Comparison of ENCODE assay signal across 36 cellular contexts in the genomic region with DNA sequence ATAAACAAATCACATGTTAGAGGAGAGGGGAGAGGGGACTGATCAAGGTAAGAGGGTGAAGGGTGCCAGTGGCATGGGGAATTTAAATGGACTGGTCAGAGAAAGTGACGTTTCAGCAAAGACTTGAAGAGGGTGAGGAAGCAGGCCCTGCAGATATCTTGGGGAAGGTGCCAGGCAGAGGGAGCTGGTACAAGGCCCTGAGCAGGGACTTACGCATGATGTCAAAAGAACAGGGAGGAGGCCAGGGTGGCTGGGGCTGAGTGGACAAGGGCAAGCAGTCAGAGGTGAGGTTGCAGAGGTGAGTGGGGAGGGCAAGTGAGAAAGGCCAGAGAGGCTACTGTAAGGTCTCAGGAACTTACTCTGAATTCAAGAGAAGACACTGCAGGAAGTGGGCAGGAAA.
"Had no signal": no experiment of that assay in that cellular context is flagged by ENCODE, and none has a peak within 500 bp of the region (broad histone marks: within the 10 kb centered on the region; RNA-seq: fewer than 3 reads in every experiment).

No MANE protein-coding gene starts in this region.

- H3K27me3 ChIP-seq: ascending aorta had no signal

- H3K4me1 ChIP-seq: ascending aorta had no signal

- H3K36me3 ChIP-seq: ascending aorta had no signal

- H3K36me3 Mint-ChIP-seq: activated CD8-positive, alpha-beta memory T cell treated with anti-CD3 and anti-CD28 coated beads, Interleukin-2, amount 10 ng/mL, durations not matched to agents 7 days and 5 days; activated naive CD4-positive, alpha-beta T cell treated with anti-CD3 and anti-CD28 coated beads, Interleukin-2, amount 10 ng/mL, durations not matched to agents 7 days and 5 days; activated naive CD4-positive, alpha-beta T cell treated with anti-CD3 and anti-CD28 coated beads, Interleukin-2, amount 50 U/mL, for 24 hours; activated naive CD8-positive, alpha-beta T cell; activated naive CD8-positive, alpha-beta T cell treated with anti-CD3 and anti-CD28 coated beads, Interleukin-2, amount 10 ng/mL, durations not matched to agents 7 days and 5 days; brain had no signal

- ATAC-seq: activated CD4-positive, alpha-beta T cell treated with anti-CD3 and anti-CD28 coated beads for 36 hours; activated CD4-positive, CD25-positive, alpha-beta regulatory T cell treated with anti-CD3 and anti-CD28 coated beads, Interleukin-2, amount 50 U/mL, for 24 hours; activated CD8-positive, alpha-beta memory T cell treated with anti-CD3 and anti-CD28 coated beads, Interleukin-2, amount 10 ng/mL, durations not matched to agents 7 days and 5 days; activated CD8-positive, alpha-beta T cell treated with anti-CD3 and anti-CD28 coated beads, Interleukin-2, amount 10 ng/mL, durations not matched to agents 7 days and 5 days; activated naive CD8-positive, alpha-beta T cell treated with anti-CD3 and anti-CD28 coated beads, Interleukin-2, amount 50 U/mL, for 24 hours; WTC11 had no signal

- H3K27ac ChIP-seq: ascending aorta, VCaP had no signal

- FAIRE-seq: TTC549 had no signal

- H3K9me3 ChIP-seq: ascending aorta had no signal

- H3K4me3 Mint-ChIP-seq: activated CD4-positive, alpha-beta memory T cell treated with anti-CD3 and anti-CD28 coated beads, Interleukin-2, amount 10 ng/mL, durations not matched to agents 7 days and 5 days; activated CD4-positive, alpha-beta T cell treated with anti-CD3 and anti-CD28 coated beads for 36 hours; activated CD4-positive, alpha-beta T cell treated with anti-CD3 and anti-CD28 coated beads, Interleukin-2, amount 10 ng/mL, durations not matched to agents 7 days and 5 days; activated CD8-positive, alpha-beta memory T cell treated with anti-CD3 and anti-CD28 coated beads, Interleukin-2, amount 10 ng/mL, durations not matched to agents 7 days and 5 days; activated CD8-positive, alpha-beta T cell treated with anti-CD3 and anti-CD28 coated beads, Interleukin-2, amount 10 ng/mL, durations not matched to agents 7 days and 5 days; activated naive CD4-positive, alpha-beta T cell treated with anti-CD3 and anti-CD28 coated beads, Interleukin-2, amount 10 ng/mL, durations not matched to agents 7 days and 5 days; activated naive CD4-positive, alpha-beta T cell treated with anti-CD3 and anti-CD28 coated beads, Interleukin-2, amount 50 U/mL, for 24 hours; activated naive CD8-positive, alpha-beta T cell; activated naive CD8-positive, alpha-beta T cell treated with anti-CD3 and anti-CD28 coated beads, Interleukin-2, amount 10 ng/mL, durations not matched to agents 7 days and 5 days; activated naive CD8-positive, alpha-beta T cell treated with anti-CD3 and anti-CD28 coated beads, Interleukin-2, amount 50 U/mL, for 24 hours; activated T-cell treated with anti-CD3 and anti-CD28 coated beads, Interleukin-2, amount 50 U/mL, for 24 hours; brain; T-helper 1 cell treated with Interleukin-12 subunit alpha and Interleukin-12 subunit beta and Interleukin-4 antibody, amounts not matched to agents 30 μg/mL and 1 μg/mL, for 36 hours; T-helper 2 cell treated with Interferon-gamma antibody and Interleukin-4, amounts not matched to agents 5 μg/mL and 100 μg/mL, for 36 hours; WTC11 had no signal

- DNase-seq: activated CD4-positive, alpha-beta memory T cell treated with anti-CD3 and anti-CD28 coated beads, Interleukin-2, amount 10 ng/mL, durations not matched to agents 7 days and 5 days; activated CD4-positive, alpha-beta T cell treated with anti-CD3 and anti-CD28 coated beads for 1 hour; activated CD4-positive, alpha-beta T cell treated with anti-CD3 and anti-CD28 coated beads for 36 hours; activated CD4-positive, alpha-beta T cell treated with anti-CD3 and anti-CD28 coated beads for 48 hours; activated CD4-positive, alpha-beta T cell treated with anti-CD3 and anti-CD28 coated beads, Interleukin-2, amount 10 ng/mL, durations not matched to agents 7 days and 5 days; activated CD4-positive, alpha-beta T cell treated with anti-CD3 and anti-CD28 coated beads, Interleukin-2, amount 50 U/mL, for 48 hours; activated CD4-positive, CD25-positive, alpha-beta regulatory T cell; activated CD8-positive, alpha-beta memory T cell treated with anti-CD3 and anti-CD28 coated beads for 24 hours; activated CD8-positive, alpha-beta memory T cell treated with anti-CD3 and anti-CD28 coated beads, Interleukin-2, amount 10 ng/mL, durations not matched to agents 7 days and 5 days; activated CD8-positive, alpha-beta memory T cell treated with anti-CD3 and anti-CD28 coated beads, Interleukin-2, amount 50 U/mL, for 48 hours; activated CD8-positive, alpha-beta T cell treated with anti-CD3 and anti-CD28 coated beads, Interleukin-2, amount 10 ng/mL, durations not matched to agents 7 days and 5 days; activated effector memory CD4-positive, alpha-beta T cell treated with Interleukin-2 at 50 U/mL for 16 hours; activated gamma-delta T cell; activated naive CD4-positive, alpha-beta T cell treated with anti-CD3 and anti-CD28 coated beads, Interleukin-2, amount 10 ng/mL, durations not matched to agents 7 days and 5 days; activated naive CD4-positive, alpha-beta T cell treated with Interleukin-2 at 50 U/mL for 16 hours; activated naive CD8-positive, alpha-beta T cell treated with anti-CD3 and anti-CD28 coated beads, Interleukin-2, amount 10 ng/mL, durations not matched to agents 7 days and 5 days; activated naive CD8-positive, alpha-beta T cell treated with anti-CD3 and anti-CD28 coated beads, Interleukin-2, amount 50 U/mL, for 24 hours; activated T-cell treated with anti-CD3 and anti-CD28 coated beads, Interleukin-2, amount 50 U/mL, for 24 hours; activated T-cell treated with anti-CD3 and anti-CD28 coated beads, Interleukin-2, amount 50 U/mL, for 48 hours; amygdala; anterior cingulate cortex; central memory CD4-positive, alpha-beta T cell; T-helper 1 cell; T-helper 2 cell; T-helper 9 cell had no signal

- H3K9me3 Mint-ChIP-seq: activated CD4-positive, alpha-beta memory T cell treated with anti-CD3 and anti-CD28 coated beads, Interleukin-2, amount 10 ng/mL, durations not matched to agents 7 days and 5 days; activated CD4-positive, alpha-beta T cell treated with anti-CD3 and anti-CD28 coated beads, Interleukin-2, amount 10 ng/mL, durations not matched to agents 7 days and 5 days; activated naive CD4-positive, alpha-beta T cell treated with anti-CD3 and anti-CD28 coated beads, Interleukin-2, amount 10 ng/mL, durations not matched to agents 7 days and 5 days; activated naive CD4-positive, alpha-beta T cell treated with anti-CD3 and anti-CD28 coated beads, Interleukin-2, amount 50 U/mL, for 24 hours; activated naive CD8-positive, alpha-beta T cell treated with anti-CD3 and anti-CD28 coated beads, Interleukin-2, amount 10 ng/mL, durations not matched to agents 7 days and 5 days; activated naive CD8-positive, alpha-beta T cell treated with anti-CD3 and anti-CD28 coated beads, Interleukin-2, amount 50 U/mL, for 24 hours; activated T-cell treated with anti-CD3 and anti-CD28 coated beads, Interleukin-2, amount 50 U/mL, for 24 hours; activated T-helper 2 cell treated with anti-CD3 and anti-CD28 coated beads, Interferon-gamma antibody, Interleukin-2, Interleukin-4, amounts not matched to agents 10 μg/mL and 5 μg/mL and 100 μg/mL, durations not matched to agents 14 hours and 24 hours and 36 hours; brain; T-helper 1 cell treated with Interleukin-12 subunit alpha and Interleukin-12 subunit beta and Interleukin-4 antibody, amounts not matched to agents 30 μg/mL and 1 μg/mL, for 36 hours; T-helper 2 cell treated with Interferon-gamma antibody and Interleukin-4, amounts not matched to agents 5 μg/mL and 100 μg/mL, for 36 hours; WTC11 had no signal

- H3K4me3 ChIP-seq: ascending aorta had no signal

- H3K27me3 Mint-ChIP-seq: activated naive CD8-positive, alpha-beta T cell had no signal

- H3K4me1 Mint-ChIP-seq: activated CD4-positive, alpha-beta memory T cell treated with anti-CD3 and anti-CD28 coated beads, Interleukin-2, amount 10 ng/mL, durations not matched to agents 7 days and 5 days; activated CD4-positive, alpha-beta T cell treated with anti-CD3 and anti-CD28 coated beads for 36 hours; activated CD4-positive, alpha-beta T cell treated with anti-CD3 and anti-CD28 coated beads, Interleukin-2, amount 10 ng/mL, durations not matched to agents 7 days and 5 days; activated CD8-positive, alpha-beta memory T cell treated with anti-CD3 and anti-CD28 coated beads, Interleukin-2, amount 10 ng/mL, durations not matched to agents 7 days and 5 days; activated naive CD4-positive, alpha-beta T cell treated with anti-CD3 and anti-CD28 coated beads, Interleukin-2, amount 10 ng/mL, durations not matched to agents 7 days and 5 days; activated naive CD4-positive, alpha-beta T cell treated with anti-CD3 and anti-CD28 coated beads, Interleukin-2, amount 50 U/mL, for 24 hours; activated naive CD8-positive, alpha-beta T cell treated with anti-CD3 and anti-CD28 coated beads, Interleukin-2, amount 10 ng/mL, durations not matched to agents 7 days and 5 days; brain had no signal

- H3K27ac Mint-ChIP-seq: activated CD4-positive, alpha-beta memory T cell treated with anti-CD3 and anti-CD28 coated beads, Interleukin-2, amount 10 ng/mL, durations not matched to agents 7 days and 5 days; activated CD4-positive, alpha-beta T cell treated with anti-CD3 and anti-CD28 coated beads for 36 hours; activated CD4-positive, alpha-beta T cell treated with anti-CD3 and anti-CD28 coated beads, Interleukin-2, amount 10 ng/mL, durations not matched to agents 7 days and 5 days; activated CD8-positive, alpha-beta memory T cell treated with anti-CD3 and anti-CD28 coated beads, Interleukin-2, amount 10 ng/mL, durations not matched to agents 7 days and 5 days; activated CD8-positive, alpha-beta T cell treated with anti-CD3 and anti-CD28 coated beads, Interleukin-2, amount 10 ng/mL, durations not matched to agents 7 days and 5 days; activated naive CD4-positive, alpha-beta T cell treated with anti-CD3 and anti-CD28 coated beads, Interleukin-2, amount 10 ng/mL, durations not matched to agents 7 days and 5 days; activated naive CD4-positive, alpha-beta T cell treated with anti-CD3 and anti-CD28 coated beads, Interleukin-2, amount 50 U/mL, for 24 hours; activated naive CD8-positive, alpha-beta T cell; activated naive CD8-positive, alpha-beta T cell treated with anti-CD3 and anti-CD28 coated beads, Interleukin-2, amount 10 ng/mL, durations not matched to agents 7 days and 5 days; activated naive CD8-positive, alpha-beta T cell treated with anti-CD3 and anti-CD28 coated beads, Interleukin-2, amount 50 U/mL, for 24 hours; activated T-cell treated with anti-CD3 and anti-CD28 coated beads, Interleukin-2, amount 50 U/mL, for 24 hours; activated T-helper 2 cell treated with anti-CD3 and anti-CD28 coated beads, Interferon-gamma antibody, Interleukin-2, Interleukin-4, amounts not matched to agents 10 μg/mL and 5 μg/mL and 100 μg/mL, durations not matched to agents 14 hours and 24 hours and 36 hours; brain; T-helper 1 cell treated with Interleukin-12 subunit alpha and Interleukin-12 subunit beta and Interleukin-4 antibody, amounts not matched to agents 30 μg/mL and 1 μg/mL, for 36 hours; T-helper 2 cell treated with Interferon-gamma antibody and Interleukin-4, amounts not matched to agents 5 μg/mL and 100 μg/mL, for 36 hours; WTC11 had no signal
